ENCODE assay signal across 8 cellular contexts in genomic region chr3:149086232-149086988, GRCh38. TPM values are rescaled to one million over a fixed set of nuclear protein-coding genes. Genes with fewer than 3 reads are reported as not detected.
DNase-seq lines count a peak whose midpoint lies in the region; ATAC-seq and TF ChIP-seq lines count a peak whose summit lies in the region.

Gene HLTF, minus strand, starts transcription at chr3:149086533. Its CDS starts 197 bp downstream, at chr3:149086336.

- H3K4me3 ChIP-seq in HL-60 (replicated peaks; ENCODE audit: insufficient read depth, low read length), result peak within 1 kb of the TSS; percentile 62

- ATAC-seq in CD4-positive, alpha-beta T cell (ENCODE audit: poor library complexity), result peak; percentile 97
- ATAC-seq in GM19455 (IDR thresholded peaks at IDR 0.05; ENCODE audit: unreplicated experiment), result peak; percentile 99
- peak; percentile 97 for ATAC-seq in effector memory CD8-positive, alpha-beta T cell (replicated peaks)

- H3K36me3 Mint-ChIP-seq in CD4-positive, alpha-beta T cell (ENCODE audit: low read depth), result peaks cover 9% of the 10 kb centered on the region
- peaks cover 24% of the 10 kb centered on the region for H3K36me3 Mint-ChIP-seq in effector memory CD8-positive, alpha-beta T cell (ENCODE audit: insufficient read depth)

- H3K27ac Mint-ChIP-seq in CD4-positive, alpha-beta T cell, result peak within 1 kb of the TSS; percentile 84
- H3K27ac Mint-ChIP-seq in effector memory CD8-positive, alpha-beta T cell, result peak within 1 kb of the TSS; percentile 86 to 96

- H3K27ac ChIP-seq in CD4-positive, alpha-beta T cell (ENCODE audit: low read depth, low read length), result peak within 1 kb of the TSS; percentile 46
- peak within 1 kb of the TSS; percentile 65 for H3K27ac ChIP-seq in HL-60 (replicated peaks)

- DNase-seq in CD4-positive, alpha-beta T cell, result peak; percentile 77 to 89 (median 84)
- DNase-seq in HL-60 (ENCODE audit: low read depth in 1 of 2, low spot score in 1 of 2) (peak; percentile 70 to 96), NK-92 (lab: John Stamatoyannopoulos, UW; ENCODE audit: unreplicated experiment) (peak; percentile 51), medulla oblongata (ENCODE audit: extremely low spot score) (peak; percentile 98)
- peak; percentile 85 to 87 (median 87) for DNase-seq in effector memory CD8-positive, alpha-beta T cell
- peak; percentile 82 for DNase-seq in stimulated activated CD8-positive, alpha-beta memory T cell treated with anti-CD3 and anti-CD28 coated beads, Interleukin-12 subunit alpha, Interleukin-12 subunit beta, amount 100 ng/mL, for 1 hour (ENCODE audit: low read depth)

- POLR2A ChIA-PET in CD4-positive, alpha-beta T cell (lab: Charles Lee), result interaction anchor here (0.8 to 1.3 kb wide), 5 partner anchors 10 to 95 kb away, joined by 3 to 6 read pairs (median 3); partner anchors contain the start of genes GYG1 and HPS3
- POLR2A ChIA-PET in activated CD8-positive, alpha-beta memory T cell treated with anti-CD3 and anti-CD28 coated beads for 36 hours (lab: Charles Lee), result interaction anchor here (1.3 kb wide), 1 partner anchor 95 kb away, joined by 10 read pairs; the partner anchor contains the start of gene GYG1

- no peak for TF ChIP-seq CTCF in CD4-positive, alpha-beta T cell (IDR thresholded peaks at IDR 0.05)
- no peak for TF ChIP-seq CTCF in HL-60 (IDR thresholded peaks at IDR 0.05; ENCODE audit: insufficient read depth, low read length)

- peak within 1 kb of the TSS; percentile 97 for H3K4me3 Mint-ChIP-seq in CD4-positive, alpha-beta T cell
- peak within 1 kb of the TSS; percentile 96 to 97 for H3K4me3 Mint-ChIP-seq in effector memory CD8-positive, alpha-beta T cell

- no peaks in the 10 kb centered on the region for H3K9me3 ChIP-seq in CD4-positive, alpha-beta T cell (ENCODE audit: control insufficient read depth, low read length)

- peaks cover 30% of the 10 kb centered on the region for H3K4me1 Mint-ChIP-seq in CD4-positive, alpha-beta T cell (ENCODE audit: low read depth)
- peaks cover 11 to 19% of the 10 kb centered on the region in 2 donors for H3K4me1 Mint-ChIP-seq in effector memory CD8-positive, alpha-beta T cell (ENCODE audit: low read depth in 2 of 2)

- H3K27me3 Mint-ChIP-seq in CD4-positive, alpha-beta T cell, result no peaks in the 10 kb centered on the region
- H3K27me3 Mint-ChIP-seq in effector memory CD8-positive, alpha-beta T cell, result no peaks in the 10 kb centered on the region

- CTCF ChIA-PET in CD4-positive, alpha-beta T cell (lab: Charles Lee), result no interaction called here
- CTCF ChIA-PET in activated CD8-positive, alpha-beta memory T cell treated with anti-CD3 and anti-CD28 coated beads for 36 hours (lab: Charles Lee), result no interaction called here

- H3K9me3 Mint-ChIP-seq in CD4-positive, alpha-beta T cell, result no peaks in the 10 kb centered on the region
- H3K9me3 Mint-ChIP-seq in effector memory CD8-positive, alpha-beta T cell, result no peaks in the 10 kb centered on the region

- intact Hi-C loops in CD4-positive, alpha-beta T cell (cut with DNase I, micrococcal nuclease), result loop anchor here in 1 of 2 experiments (5.0 kb wide), 1 partner anchor 94 kb away; the partner anchor contains the start of gene GYG1

- H3K27me3 ChIP-seq in CD4-positive, alpha-beta T cell (ENCODE audit: control insufficient read depth, insufficient read depth, low read length), result no peaks in the 10 kb centered on the region
- no peaks in the 10 kb centered on the region for H3K27me3 ChIP-seq in HL-60 (ENCODE audit: insufficient read depth, poor library complexity, severe bottlenecking)

RNA-seq across cellular contexts. Expression of gene HLTF, which starts in this region (rescaled TPM):
- total RNA-seq in CD4-positive, alpha-beta T cell, result 1 to 10 TPM; 3.3 to 3.6 TPM
- 10 to 100 TPM; 22.3 to 22.7 TPM for total RNA-seq in activated CD8-positive, alpha-beta memory T cell treated with anti-CD3 and anti-CD28 coated beads for 36 hours

Comparison
In these comparisons a context has a peak if more than half of its experiments do, and no peak if none do; other contexts are left out.
1. Peak in every context shown above with its lines: DNase-seq, ATAC-seq, H3K4me3 ChIP-seq and H3K27ac ChIP-seq.
2. RNA of gene HLTF (total RNA-seq): 22.3 to 22.7 TPM in activated CD8-positive, alpha-beta memory T cell treated with anti-CD3 and anti-CD28 coated beads for 36 hours; 3.3 to 3.6 TPM in CD4-positive, alpha-beta T cell; every median in the first group is over 4 times any median in the second.